1 cellular context compared by ENCODE assay signal in the genomic region with DNA sequence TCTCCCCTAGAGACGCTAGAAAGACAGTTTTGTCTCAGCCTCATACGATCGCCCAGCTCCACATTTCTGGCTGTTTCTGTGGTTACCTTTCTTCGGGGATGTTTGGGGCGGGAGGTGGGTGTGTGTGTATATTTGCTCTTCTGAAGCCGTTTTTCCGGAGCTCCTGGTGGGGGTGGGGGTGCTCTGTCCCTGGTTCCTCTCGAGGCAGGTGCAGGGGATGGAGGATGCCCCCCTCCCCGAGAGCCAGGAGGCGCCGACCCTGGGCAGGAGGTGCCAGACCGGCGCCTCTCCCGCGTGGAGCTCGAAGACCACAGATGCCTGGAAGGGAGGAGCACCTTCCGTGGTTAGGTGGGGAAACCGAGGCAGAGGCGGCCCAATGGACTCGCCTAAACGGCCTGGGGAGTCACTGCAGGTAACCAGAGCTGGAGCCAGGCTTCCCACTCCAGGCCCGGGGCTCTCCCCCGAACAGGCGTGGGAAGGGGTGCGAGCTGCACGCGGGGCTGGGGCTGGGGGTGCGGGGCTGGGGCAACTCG.
TF ChIP-seq lines count a peak whose summit lies in the region.

No MANE protein-coding gene starts in this region.

TF ChIP-seq in HepG2, 621 proteins besides CTCF, POLR2A, EP300 and RAD21 (continued from another document and continues in another):
- TF ChIP-seq, protein P1, sequence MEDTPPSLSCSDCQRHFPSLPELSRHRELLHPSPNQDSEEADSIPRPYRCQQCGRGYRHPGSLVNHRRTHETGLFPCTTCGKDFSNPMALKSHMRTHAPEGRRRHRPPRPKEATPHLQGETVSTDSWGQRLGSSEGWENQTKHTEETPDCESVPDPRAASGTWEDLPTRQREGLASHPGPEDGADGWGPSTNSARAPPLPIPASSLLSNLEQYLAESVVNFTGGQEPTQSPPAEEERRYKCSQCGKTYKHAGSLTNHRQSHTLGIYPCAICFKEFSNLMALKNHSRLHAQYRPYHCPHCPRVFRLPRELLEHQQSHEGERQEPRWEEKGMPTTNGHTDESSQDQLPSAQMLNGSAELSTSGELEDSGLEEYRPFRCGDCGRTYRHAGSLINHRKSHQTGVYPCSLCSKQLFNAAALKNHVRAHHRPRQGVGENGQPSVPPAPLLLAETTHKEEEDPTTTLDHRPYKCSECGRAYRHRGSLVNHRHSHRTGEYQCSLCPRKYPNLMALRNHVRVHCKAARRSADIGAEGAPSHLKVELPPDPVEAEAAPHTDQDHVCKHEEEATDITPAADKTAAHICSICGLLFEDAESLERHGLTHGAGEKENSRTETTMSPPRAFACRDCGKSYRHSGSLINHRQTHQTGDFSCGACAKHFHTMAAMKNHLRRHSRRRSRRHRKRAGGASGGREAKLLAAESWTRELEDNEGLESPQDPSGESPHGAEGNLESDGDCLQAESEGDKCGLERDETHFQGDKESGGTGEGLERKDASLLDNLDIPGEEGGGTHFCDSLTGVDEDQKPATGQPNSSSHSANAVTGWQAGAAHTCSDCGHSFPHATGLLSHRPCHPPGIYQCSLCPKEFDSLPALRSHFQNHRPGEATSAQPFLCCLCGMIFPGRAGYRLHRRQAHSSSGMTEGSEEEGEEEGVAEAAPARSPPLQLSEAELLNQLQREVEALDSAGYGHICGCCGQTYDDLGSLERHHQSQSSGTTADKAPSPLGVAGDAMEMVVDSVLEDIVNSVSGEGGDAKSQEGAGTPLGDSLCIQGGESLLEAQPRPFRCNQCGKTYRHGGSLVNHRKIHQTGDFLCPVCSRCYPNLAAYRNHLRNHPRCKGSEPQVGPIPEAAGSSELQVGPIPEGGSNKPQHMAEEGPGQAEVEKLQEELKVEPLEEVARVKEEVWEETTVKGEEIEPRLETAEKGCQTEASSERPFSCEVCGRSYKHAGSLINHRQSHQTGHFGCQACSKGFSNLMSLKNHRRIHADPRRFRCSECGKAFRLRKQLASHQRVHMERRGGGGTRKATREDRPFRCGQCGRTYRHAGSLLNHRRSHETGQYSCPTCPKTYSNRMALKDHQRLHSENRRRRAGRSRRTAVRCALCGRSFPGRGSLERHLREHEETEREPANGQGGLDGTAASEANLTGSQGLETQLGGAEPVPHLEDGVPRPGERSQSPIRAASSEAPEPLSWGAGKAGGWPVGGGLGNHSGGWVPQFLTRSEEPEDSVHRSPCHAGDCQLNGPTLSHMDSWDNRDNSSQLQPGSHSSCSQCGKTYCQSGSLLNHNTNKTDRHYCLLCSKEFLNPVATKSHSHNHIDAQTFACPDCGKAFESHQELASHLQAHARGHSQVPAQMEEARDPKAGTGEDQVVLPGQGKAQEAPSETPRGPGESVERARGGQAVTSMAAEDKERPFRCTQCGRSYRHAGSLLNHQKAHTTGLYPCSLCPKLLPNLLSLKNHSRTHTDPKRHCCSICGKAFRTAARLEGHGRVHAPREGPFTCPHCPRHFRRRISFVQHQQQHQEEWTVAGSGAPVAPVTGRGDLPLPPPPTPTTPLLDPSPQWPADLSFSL (CRISPR knock-in tag; IDR thresholded peaks at IDR 0.05): no peak
- TF ChIP-seq SNAPC2 (CRISPR knock-in tag; IDR thresholded peaks at IDR 0.05) (peak; percentile 82), HOXA5 (CRISPR knock-in tag; IDR thresholded peaks at IDR 0.05) (no peak), IKZF1 (IDR thresholded peaks at IDR 0.05) (no peak), KAT8 (CRISPR knock-in tag; IDR thresholded peaks at IDR 0.05) (peak; percentile 41; the same call in 1 of the 2 replicates), ZNF781 (CRISPR knock-in tag; IDR thresholded peaks at IDR 0.05; ENCODE audit: borderline replicate concordance, not compliant biosample characterization) (peak; percentile 8), NFYC (CRISPR knock-in tag; IDR thresholded peaks at IDR 0.05) (no peak), KDM2A (CRISPR knock-in tag; IDR thresholded peaks at IDR 0.05; ENCODE audit: borderline replicate concordance, low read depth) (peak; percentile 30; the same call in 1 of the 2 replicates), RFXAP (CRISPR knock-in tag; IDR thresholded peaks at IDR 0.05; ENCODE audit: borderline replicate concordance) (no peak), ZFP90 (CRISPR knock-in tag; IDR thresholded peaks at IDR 0.05; ENCODE audit: borderline replicate concordance) (no peak), POLR2AphosphoS5 (IDR thresholded peaks at IDR 0.05; ENCODE audit: low read depth, low read length) (no peak; the same call in 1 of the 2 replicates), MXD4 (CRISPR knock-in tag; IDR thresholded peaks at IDR 0.05) (no peak), ZNF234 (CRISPR knock-in tag; conservative IDR thresholded peaks at IDR 0.05) (no peak), ZNF251 (CRISPR knock-in tag; IDR thresholded peaks at IDR 0.05) (no peak), MIER2 (CRISPR knock-in tag; IDR thresholded peaks at IDR 0.05) (no peak), BRD4 (CRISPR knock-in tag; IDR thresholded peaks at IDR 0.05) (no peak), SOX13 (IDR thresholded peaks at IDR 0.05) (no peak), SOX13 (CRISPR knock-in tag; conservative IDR thresholded peaks at IDR 0.05 in 1 of 2, IDR thresholded peaks at IDR 0.05 in 1 of 2) (no peak), ZNF354B (CRISPR knock-in tag; IDR thresholded peaks at IDR 0.05) (peak; percentile 67; the same call in 1 of the 2 replicates), ZNF263 (CRISPR knock-in tag; IDR thresholded peaks at IDR 0.05) (no peak), NFE2L1 (CRISPR knock-in tag; IDR thresholded peaks at IDR 0.05; ENCODE audit: borderline replicate concordance) (no peak), THAP11 (CRISPR knock-in tag; IDR thresholded peaks at IDR 0.05) (no peak), RFX5 (IDR thresholded peaks at IDR 0.05; ENCODE audit: low read depth, low read length) (no peak), ZNF446 (CRISPR knock-in tag; IDR thresholded peaks at IDR 0.05) (no peak; the same call in 1 of the 2 replicates), FOXO1 (CRISPR knock-in tag; IDR thresholded peaks at IDR 0.05) (no peak)
- TF ChIP-seq, protein P2, sequence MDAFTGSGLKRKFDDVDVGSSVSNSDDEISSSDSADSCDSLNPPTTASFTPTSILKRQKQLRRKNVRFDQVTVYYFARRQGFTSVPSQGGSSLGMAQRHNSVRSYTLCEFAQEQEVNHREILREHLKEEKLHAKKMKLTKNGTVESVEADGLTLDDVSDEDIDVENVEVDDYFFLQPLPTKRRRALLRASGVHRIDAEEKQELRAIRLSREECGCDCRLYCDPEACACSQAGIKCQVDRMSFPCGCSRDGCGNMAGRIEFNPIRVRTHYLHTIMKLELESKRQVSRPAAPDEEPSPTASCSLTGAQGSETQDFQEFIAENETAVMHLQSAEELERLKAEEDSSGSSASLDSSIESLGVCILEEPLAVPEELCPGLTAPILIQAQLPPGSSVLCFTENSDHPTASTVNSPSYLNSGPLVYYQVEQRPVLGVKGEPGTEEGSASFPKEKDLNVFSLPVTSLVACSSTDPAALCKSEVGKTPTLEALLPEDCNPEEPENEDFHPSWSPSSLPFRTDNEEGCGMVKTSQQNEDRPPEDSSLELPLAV (CRISPR knock-in tag; conservative IDR thresholded peaks at IDR 0.05; ENCODE audit: low read depth): no peak
- TF ChIP-seq, protein P3, sequence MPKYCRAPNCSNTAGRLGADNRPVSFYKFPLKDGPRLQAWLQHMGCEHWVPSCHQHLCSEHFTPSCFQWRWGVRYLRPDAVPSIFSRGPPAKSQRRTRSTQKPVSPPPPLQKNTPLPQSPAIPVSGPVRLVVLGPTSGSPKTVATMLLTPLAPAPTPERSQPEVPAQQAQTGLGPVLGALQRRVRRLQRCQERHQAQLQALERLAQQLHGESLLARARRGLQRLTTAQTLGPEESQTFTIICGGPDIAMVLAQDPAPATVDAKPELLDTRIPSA (CRISPR knock-in tag; IDR thresholded peaks at IDR 0.05; ENCODE audit: borderline replicate concordance): no peak
- TF ChIP-seq, protein P4, sequence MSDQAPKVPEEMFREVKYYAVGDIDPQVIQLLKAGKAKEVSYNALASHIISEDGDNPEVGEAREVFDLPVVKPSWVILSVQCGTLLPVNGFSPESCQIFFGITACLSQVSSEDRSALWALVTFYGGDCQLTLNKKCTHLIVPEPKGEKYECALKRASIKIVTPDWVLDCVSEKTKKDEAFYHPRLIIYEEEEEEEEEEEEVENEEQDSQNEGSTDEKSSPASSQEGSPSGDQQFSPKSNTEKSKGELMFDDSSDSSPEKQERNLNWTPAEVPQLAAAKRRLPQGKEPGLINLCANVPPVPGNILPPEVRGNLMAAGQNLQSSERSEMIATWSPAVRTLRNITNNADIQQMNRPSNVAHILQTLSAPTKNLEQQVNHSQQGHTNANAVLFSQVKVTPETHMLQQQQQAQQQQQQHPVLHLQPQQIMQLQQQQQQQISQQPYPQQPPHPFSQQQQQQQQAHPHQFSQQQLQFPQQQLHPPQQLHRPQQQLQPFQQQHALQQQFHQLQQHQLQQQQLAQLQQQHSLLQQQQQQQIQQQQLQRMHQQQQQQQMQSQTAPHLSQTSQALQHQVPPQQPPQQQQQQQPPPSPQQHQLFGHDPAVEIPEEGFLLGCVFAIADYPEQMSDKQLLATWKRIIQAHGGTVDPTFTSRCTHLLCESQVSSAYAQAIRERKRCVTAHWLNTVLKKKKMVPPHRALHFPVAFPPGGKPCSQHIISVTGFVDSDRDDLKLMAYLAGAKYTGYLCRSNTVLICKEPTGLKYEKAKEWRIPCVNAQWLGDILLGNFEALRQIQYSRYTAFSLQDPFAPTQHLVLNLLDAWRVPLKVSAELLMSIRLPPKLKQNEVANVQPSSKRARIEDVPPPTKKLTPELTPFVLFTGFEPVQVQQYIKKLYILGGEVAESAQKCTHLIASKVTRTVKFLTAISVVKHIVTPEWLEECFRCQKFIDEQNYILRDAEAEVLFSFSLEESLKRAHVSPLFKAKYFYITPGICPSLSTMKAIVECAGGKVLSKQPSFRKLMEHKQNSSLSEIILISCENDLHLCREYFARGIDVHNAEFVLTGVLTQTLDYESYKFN (CRISPR knock-in tag; conservative IDR thresholded peaks at IDR 0.05): no peak
- TF ChIP-seq, protein P5, sequence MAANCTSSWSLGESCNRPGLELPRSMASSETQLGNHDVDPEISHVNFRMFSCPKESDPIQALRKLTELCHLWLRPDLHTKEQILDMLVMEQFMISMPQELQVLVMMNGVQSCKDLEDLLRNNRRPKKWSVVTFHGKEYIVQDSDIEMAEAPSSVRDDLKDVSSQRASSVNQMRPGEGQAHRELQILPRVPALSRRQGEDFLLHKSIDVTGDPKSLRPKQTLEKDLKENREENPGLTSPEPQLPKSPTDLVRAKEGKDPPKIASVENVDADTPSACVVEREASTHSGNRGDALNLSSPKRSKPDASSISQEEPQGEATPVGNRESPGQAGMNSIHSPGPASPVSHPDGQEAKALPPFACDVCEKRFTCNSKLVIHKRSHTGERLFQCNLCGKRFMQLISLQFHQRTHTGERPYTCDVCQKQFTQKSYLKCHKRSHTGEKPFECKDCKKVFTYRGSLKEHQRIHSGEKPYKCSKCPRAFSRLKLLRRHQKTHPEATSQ (CRISPR knock-in tag; IDR thresholded peaks at IDR 0.05; ENCODE audit: borderline replicate concordance): 0 out of 2 replicates have a peak, but pooled peaks have one; percentile 4
- TF ChIP-seq, protein P6, sequence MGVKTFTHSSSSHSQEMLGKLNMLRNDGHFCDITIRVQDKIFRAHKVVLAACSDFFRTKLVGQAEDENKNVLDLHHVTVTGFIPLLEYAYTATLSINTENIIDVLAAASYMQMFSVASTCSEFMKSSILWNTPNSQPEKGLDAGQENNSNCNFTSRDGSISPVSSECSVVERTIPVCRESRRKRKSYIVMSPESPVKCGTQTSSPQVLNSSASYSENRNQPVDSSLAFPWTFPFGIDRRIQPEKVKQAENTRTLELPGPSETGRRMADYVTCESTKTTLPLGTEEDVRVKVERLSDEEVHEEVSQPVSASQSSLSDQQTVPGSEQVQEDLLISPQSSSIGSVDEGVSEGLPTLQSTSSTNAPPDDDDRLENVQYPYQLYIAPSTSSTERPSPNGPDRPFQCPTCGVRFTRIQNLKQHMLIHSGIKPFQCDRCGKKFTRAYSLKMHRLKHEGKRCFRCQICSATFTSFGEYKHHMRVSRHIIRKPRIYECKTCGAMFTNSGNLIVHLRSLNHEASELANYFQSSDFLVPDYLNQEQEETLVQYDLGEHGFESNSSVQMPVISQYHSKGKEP (CRISPR knock-in tag; IDR thresholded peaks at IDR 0.05): no peak
- TF ChIP-seq, protein P7, sequence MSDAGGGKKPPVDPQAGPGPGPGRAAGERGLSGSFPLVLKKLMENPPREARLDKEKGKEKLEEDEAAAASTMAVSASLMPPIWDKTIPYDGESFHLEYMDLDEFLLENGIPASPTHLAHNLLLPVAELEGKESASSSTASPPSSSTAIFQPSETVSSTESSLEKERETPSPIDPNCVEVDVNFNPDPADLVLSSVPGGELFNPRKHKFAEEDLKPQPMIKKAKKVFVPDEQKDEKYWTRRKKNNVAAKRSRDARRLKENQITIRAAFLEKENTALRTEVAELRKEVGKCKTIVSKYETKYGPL (CRISPR knock-in tag; IDR thresholded peaks at IDR 0.05): no peak
- TF ChIP-seq, protein P8, sequence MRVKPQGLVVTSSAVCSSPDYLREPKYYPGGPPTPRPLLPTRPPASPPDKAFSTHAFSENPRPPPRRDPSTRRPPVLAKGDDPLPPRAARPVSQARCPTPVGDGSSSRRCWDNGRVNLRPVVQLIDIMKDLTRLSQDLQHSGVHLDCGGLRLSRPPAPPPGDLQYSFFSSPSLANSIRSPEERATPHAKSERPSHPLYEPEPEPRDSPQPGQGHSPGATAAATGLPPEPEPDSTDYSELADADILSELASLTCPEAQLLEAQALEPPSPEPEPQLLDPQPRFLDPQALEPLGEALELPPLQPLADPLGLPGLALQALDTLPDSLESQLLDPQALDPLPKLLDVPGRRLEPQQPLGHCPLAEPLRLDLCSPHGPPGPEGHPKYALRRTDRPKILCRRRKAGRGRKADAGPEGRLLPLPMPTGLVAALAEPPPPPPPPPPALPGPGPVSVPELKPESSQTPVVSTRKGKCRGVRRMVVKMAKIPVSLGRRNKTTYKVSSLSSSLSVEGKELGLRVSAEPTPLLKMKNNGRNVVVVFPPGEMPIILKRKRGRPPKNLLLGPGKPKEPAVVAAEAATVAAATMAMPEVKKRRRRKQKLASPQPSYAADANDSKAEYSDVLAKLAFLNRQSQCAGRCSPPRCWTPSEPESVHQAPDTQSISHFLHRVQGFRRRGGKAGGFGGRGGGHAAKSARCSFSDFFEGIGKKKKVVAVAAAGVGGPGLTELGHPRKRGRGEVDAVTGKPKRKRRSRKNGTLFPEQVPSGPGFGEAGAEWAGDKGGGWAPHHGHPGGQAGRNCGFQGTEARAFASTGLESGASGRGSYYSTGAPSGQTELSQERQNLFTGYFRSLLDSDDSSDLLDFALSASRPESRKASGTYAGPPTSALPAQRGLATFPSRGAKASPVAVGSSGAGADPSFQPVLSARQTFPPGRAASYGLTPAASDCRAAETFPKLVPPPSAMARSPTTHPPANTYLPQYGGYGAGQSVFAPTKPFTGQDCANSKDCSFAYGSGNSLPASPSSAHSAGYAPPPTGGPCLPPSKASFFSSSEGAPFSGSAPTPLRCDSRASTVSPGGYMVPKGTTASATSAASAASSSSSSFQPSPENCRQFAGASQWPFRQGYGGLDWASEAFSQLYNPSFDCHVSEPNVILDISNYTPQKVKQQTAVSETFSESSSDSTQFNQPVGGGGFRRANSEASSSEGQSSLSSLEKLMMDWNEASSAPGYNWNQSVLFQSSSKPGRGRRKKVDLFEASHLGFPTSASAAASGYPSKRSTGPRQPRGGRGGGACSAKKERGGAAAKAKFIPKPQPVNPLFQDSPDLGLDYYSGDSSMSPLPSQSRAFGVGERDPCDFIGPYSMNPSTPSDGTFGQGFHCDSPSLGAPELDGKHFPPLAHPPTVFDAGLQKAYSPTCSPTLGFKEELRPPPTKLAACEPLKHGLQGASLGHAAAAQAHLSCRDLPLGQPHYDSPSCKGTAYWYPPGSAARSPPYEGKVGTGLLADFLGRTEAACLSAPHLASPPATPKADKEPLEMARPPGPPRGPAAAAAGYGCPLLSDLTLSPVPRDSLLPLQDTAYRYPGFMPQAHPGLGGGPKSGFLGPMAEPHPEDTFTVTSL (CRISPR knock-in tag; IDR thresholded peaks at IDR 0.05; ENCODE audit: borderline replicate concordance): no peak
